Comparison of ENCODE assay signal across 15 cellular contexts in genomic region chr15:68341851-68342336, GRCh38.
DNase-seq lines count a peak whose midpoint lies in the region; ATAC-seq and TF ChIP-seq lines count a peak whose summit lies in the region.
"Had no signal": no experiment of that assay in that cellular context is flagged by ENCODE, and none has a peak within 500 bp of the region (broad histone marks: within the 10 kb centered on the region; RNA-seq: fewer than 3 reads in every experiment).

No MANE protein-coding gene starts in this region.

- H3K27ac Mint-ChIP-seq in MCF 10A (ENCODE audit: low read depth, unreplicated experiment), result peak overlapping the region; percentile 10
- no peak overlapping the region for H3K27ac Mint-ChIP-seq in glutamatergic neuron (ENCODE audit: unreplicated experiment)
- H3K27ac Mint-ChIP-seq in CD8-positive, alpha-beta T cell, result no peak overlapping the region
- H3K27ac Mint-ChIP-seq: activated CD8-positive, alpha-beta T cell treated with anti-CD3 and anti-CD28 coated beads for 36 hours had no signal

- H3K36me3 Mint-ChIP-seq in MCF 10A (ENCODE audit: insufficient read depth, unreplicated experiment) (peaks cover 5% of the 10 kb centered on the region), glutamatergic neuron (ENCODE audit: unreplicated experiment) (no peaks in the 10 kb centered on the region)
- H3K36me3 Mint-ChIP-seq in CD8-positive, alpha-beta T cell, result no peaks in the 10 kb centered on the region

- 57% methylated on average over 7 of the region's 7 CpGs for WGBS in mammary epithelial cell (ENCODE audit: low coverage, missing lambda C conversion rate)
- WGBS in prostate gland, result 50% methylated on average over 7 of the region's 7 CpGs

- BruUV-seq in MCF 10A (replicated peaks; lab: Mats Ljungman, UMichigan) (no TSS peak), mammary epithelial cell (replicated peaks; lab: Mats Ljungman, UMichigan) (no TSS peak)

- no peaks in the 10 kb centered on the region for H3K79me2 ChIP-seq in mammary epithelial cell (ENCODE audit: insufficient read depth, low read length)

- in situ Hi-C loops in mammary epithelial cell (cut with MboI; ENCODE audit: low sequenced_read_pairs in 2 of 2), result no loop called here

- DNase-seq in MCF 10A (ENCODE audit: unreplicated experiment), result no peak
- no peak for DNase-seq in mammary epithelial cell
- no peak for DNase-seq in glutamatergic neuron
- DNase-seq in prostate gland (ENCODE audit: low spot score), result no peak
- no peak for DNase-seq in NCI-H524 (lab: John Stamatoyannopoulos, UW)
- no peak for DNase-seq in CD8-positive, alpha-beta T cell
- DNase-seq in GM10248 (ENCODE audit: extremely low spot score), result no peak
- DNase-seq in NCI-H748 (lab: John Stamatoyannopoulos, UW; ENCODE audit: unreplicated experiment), result no peak
- DNase-seq: activated CD8-positive, alpha-beta T cell treated with anti-CD3 and anti-CD28 coated beads for 36 hours; activated naive CD4-positive, alpha-beta T cell; NCI-H1048; NCI-H446; substantia nigra; T1000 had no signal

- TF ChIP-seq CTCF in MCF 10A (IDR thresholded peaks at IDR 0.05; ENCODE audit: unreplicated experiment) (no peak), mammary epithelial cell (conservative IDR thresholded peaks at IDR 0.05 in 1 of 2, IDR thresholded peaks at IDR 0.05 in 1 of 2; ENCODE audit: extremely low read depth in 1 of 2, insufficient read depth in 1 of 2, low read depth in 1 of 2, low read length in 2 of 2) (no peak), glutamatergic neuron (IDR thresholded peaks at IDR 0.05; ENCODE audit: partially characterized antibody, unreplicated experiment) (no peak), prostate gland (IDR thresholded peaks at IDR 0.05) (no peak), GM10248 (IDR thresholded peaks at IDR 0.05; ENCODE audit: control extremely low read depth, extremely low read depth, low read depth, missing control alignments) (no peak)
- TF ChIP-seq CTCF in CD8-positive, alpha-beta T cell (IDR thresholded peaks at IDR 0.05), result no peak

- CTCF ChIA-PET in MCF 10A (lab: Yijun Ruan, JAX) (interaction anchor here (1.0 to 1.5 kb wide), 2 partner anchors 30 to 89 kb away, joined by 4 to 7 read pairs; no protein-coding TSS in a partner anchor), mammary epithelial cell (lab: Charles Lee; ENCODE audit: low non-redundant PET) (no interaction called here), GM10248 (lab: Yijun Ruan, JAX) (interaction anchor here (2.9 kb wide), 1 partner anchor 89 kb away, joined by 9 read pairs; no protein-coding TSS in a partner anchor)
- CTCF ChIA-PET in CD8-positive, alpha-beta T cell (lab: Charles Lee), result no interaction called here

- dilution Hi-C loops in mammary epithelial cell (cut with HindIII; ENCODE audit: low sequenced_read_pairs), result no loop called here

- H3K27me3 Mint-ChIP-seq in MCF 10A (ENCODE audit: insufficient read depth, unreplicated experiment) (no peaks in the 10 kb centered on the region), glutamatergic neuron (ENCODE audit: unreplicated experiment) (peaks cover 12% of the 10 kb centered on the region)
- peaks cover 2% of the 10 kb centered on the region for H3K27me3 Mint-ChIP-seq in CD8-positive, alpha-beta T cell (ENCODE audit: low read depth)
- H3K27me3 Mint-ChIP-seq: activated CD8-positive, alpha-beta T cell treated with anti-CD3 and anti-CD28 coated beads for 36 hours had no signal

- H3K36me3 ChIP-seq in mammary epithelial cell (ENCODE audit: insufficient read depth, low read length) (no peaks in the 10 kb centered on the region), prostate gland (no peaks in the 10 kb centered on the region)
- H3K36me3 ChIP-seq in CD8-positive, alpha-beta T cell (ENCODE audit: insufficient read depth, low read length), result no peaks in the 10 kb centered on the region

- H3K27ac ChIP-seq in mammary epithelial cell (ENCODE audit: insufficient read depth, low read depth, low read length) (no peak overlapping the region), prostate gland (peak overlapping the region; percentile 72 to 81)
- H3K27ac ChIP-seq in CD8-positive, alpha-beta T cell (ENCODE audit: low read depth, low read length), result no peak overlapping the region

- H2AFZ ChIP-seq in mammary epithelial cell (ENCODE audit: low read depth, low read length), result no peak overlapping the region

- no peak overlapping the region for H3K4me2 ChIP-seq in mammary epithelial cell (ENCODE audit: insufficient read depth, low read depth, low read length)

- H3K4me3 Mint-ChIP-seq in MCF 10A (ENCODE audit: unreplicated experiment) (no peak overlapping the region), glutamatergic neuron (ENCODE audit: unreplicated experiment) (peak overlapping the region; percentile 20)
- no peak overlapping the region for H3K4me3 Mint-ChIP-seq in CD8-positive, alpha-beta T cell
- H3K4me3 Mint-ChIP-seq: activated CD8-positive, alpha-beta T cell treated with anti-CD3 and anti-CD28 coated beads for 36 hours had no signal

- H4K20me1 ChIP-seq in mammary epithelial cell (ENCODE audit: insufficient read depth, low read length), result no peaks in the 10 kb centered on the region

- POLR2A ChIA-PET in MCF 10A (lab: Yijun Ruan, JAX) (interaction anchor here (0.7 kb wide), 1 partner anchor 48 kb away, joined by 3 read pairs; no protein-coding TSS in a partner anchor), GM10248 (lab: Yijun Ruan, JAX) (no interaction called here)
- POLR2A ChIA-PET in CD8-positive, alpha-beta T cell (lab: Charles Lee), result no interaction called here

- intact Hi-C loops in MCF 10A (cut with micrococcal nuclease) (no loop called here), mammary epithelial cell (cut with micrococcal nuclease) (no loop called here), prostate gland (cut with DNase I) (no loop called here)
- intact Hi-C loops in CD8-positive, alpha-beta T cell (cut with DNase I, micrococcal nuclease), result no loop called here

- H3K9me3 Mint-ChIP-seq in MCF 10A (ENCODE audit: unreplicated experiment) (no peaks in the 10 kb centered on the region), glutamatergic neuron (ENCODE audit: unreplicated experiment) (peaks cover 14% of the 10 kb centered on the region)
- no peaks in the 10 kb centered on the region for H3K9me3 Mint-ChIP-seq in CD8-positive, alpha-beta T cell
- H3K9me3 Mint-ChIP-seq: activated CD8-positive, alpha-beta T cell treated with anti-CD3 and anti-CD28 coated beads for 36 hours had no signal

- H3K27me3 ChIP-seq in mammary epithelial cell (ENCODE audit: insufficient read depth, low read length) (no peaks in the 10 kb centered on the region), prostate gland (replicated peaks; ENCODE audit: insufficient read depth) (no peaks in the 10 kb centered on the region)
- no peaks in the 10 kb centered on the region for H3K27me3 ChIP-seq in CD8-positive, alpha-beta T cell (ENCODE audit: insufficient read depth, low read length)

- no peaks in the 10 kb centered on the region for H3K9me3 ChIP-seq in mammary epithelial cell (replicated peaks; ENCODE audit: insufficient read depth, low read length)
- H3K9me3 ChIP-seq in prostate gland, result no peaks in the 10 kb centered on the region
- no peaks in the 10 kb centered on the region for H3K9me3 ChIP-seq in CD8-positive, alpha-beta T cell (ENCODE audit: low read length)

- H3K4me3 ChIP-seq in mammary epithelial cell (replicated peaks in 1 of 3; ENCODE audit: insufficient read depth in 1 of 3, low read depth in 2 of 3, low read length in 3 of 3) (no peak overlapping the region), prostate gland (no peak overlapping the region)
- H3K4me3 ChIP-seq in CD8-positive, alpha-beta T cell (ENCODE audit: low read depth, low read length), result no peak overlapping the region

- no peak for ATAC-seq in CD8-positive, alpha-beta T cell
- ATAC-seq: activated CD8-positive, alpha-beta T cell treated with anti-CD3 and anti-CD28 coated beads for 36 hours; HCT116 had no signal

- H3K4me1 ChIP-seq in mammary epithelial cell (ENCODE audit: insufficient read depth, low read length) (peaks cover 26% of the 10 kb centered on the region), prostate gland (replicated peaks) (peaks cover 26% of the 10 kb centered on the region)
- no peaks in the 10 kb centered on the region for H3K4me1 ChIP-seq in CD8-positive, alpha-beta T cell (ENCODE audit: insufficient read depth, low read length)

- TF ChIP-seq POLR2A in prostate gland (IDR thresholded peaks at IDR 0.05), result no peak

- no peak overlapping the region for H3K9ac ChIP-seq in mammary epithelial cell (ENCODE audit: insufficient read depth, low read length)

- peaks cover 30% of the 10 kb centered on the region for H3K4me1 Mint-ChIP-seq in MCF 10A (ENCODE audit: insufficient read depth, unreplicated experiment)
- peaks cover 50% of the 10 kb centered on the region for H3K4me1 Mint-ChIP-seq in glutamatergic neuron (ENCODE audit: low read depth, unreplicated experiment)
- H3K4me1 Mint-ChIP-seq in CD8-positive, alpha-beta T cell (ENCODE audit: low read depth), result no peaks in the 10 kb centered on the region

Comparison
In these comparisons a context has a peak if more than half of its experiments do, and no peak if none do; other contexts are left out.
1. CTCF ChIA-PET loops: an anchor here in MCF 10A (1.0 to 1.5 kb wide) and GM10248 (2.9 kb wide); none called in mammary epithelial cell and CD8-positive, alpha-beta T cell.
2. H3K27ac ChIP-seq: peak in prostate gland (2 of 2); none in mammary epithelial cell (single experiment) and CD8-positive, alpha-beta T cell (single experiment).